ENCODE assay signal across 1 cellular context in the genomic region with DNA sequence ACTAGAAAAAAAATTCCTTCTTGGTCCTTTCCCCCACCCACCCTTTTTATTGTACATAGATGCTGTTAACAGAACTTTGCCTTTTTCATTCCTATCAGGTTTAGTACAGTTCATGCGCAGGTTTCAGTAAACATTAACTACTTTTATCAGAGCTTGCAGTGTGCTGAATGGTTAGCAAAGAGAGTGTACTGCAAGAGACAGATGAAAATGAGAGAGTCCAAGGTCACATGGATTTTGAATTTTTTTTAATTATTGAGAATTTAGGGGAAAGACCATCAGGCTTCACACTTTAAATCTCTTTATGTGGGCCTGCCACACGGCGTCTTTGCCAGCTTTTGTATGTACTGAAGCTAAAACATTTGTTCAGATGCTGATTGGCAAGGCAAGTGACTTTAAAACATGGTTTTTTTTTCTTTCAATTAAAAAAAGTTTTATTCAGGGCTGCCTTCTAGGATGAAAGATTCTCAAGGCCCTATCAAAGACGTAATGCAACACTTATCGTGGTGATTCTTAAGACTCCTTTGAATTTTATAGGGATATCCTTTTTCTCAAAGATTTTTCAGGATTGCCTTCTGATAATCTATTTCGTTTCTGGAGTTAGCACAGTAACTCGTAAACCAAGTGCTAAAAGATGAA.
TF ChIP-seq lines count a peak whose summit lies in the region.

No MANE protein-coding gene starts in this region.

TF ChIP-seq in K562, 482 proteins besides CTCF, POLR2A, EP300 and RAD21 (continued from another document):
- no peak for TF ChIP-seq ETS1 (conservative IDR thresholded peaks at IDR 0.05; ENCODE audit: control insufficient read depth, low read depth, low read length)
